ENCODE assay signal across 13 cellular contexts in the genomic region with DNA sequence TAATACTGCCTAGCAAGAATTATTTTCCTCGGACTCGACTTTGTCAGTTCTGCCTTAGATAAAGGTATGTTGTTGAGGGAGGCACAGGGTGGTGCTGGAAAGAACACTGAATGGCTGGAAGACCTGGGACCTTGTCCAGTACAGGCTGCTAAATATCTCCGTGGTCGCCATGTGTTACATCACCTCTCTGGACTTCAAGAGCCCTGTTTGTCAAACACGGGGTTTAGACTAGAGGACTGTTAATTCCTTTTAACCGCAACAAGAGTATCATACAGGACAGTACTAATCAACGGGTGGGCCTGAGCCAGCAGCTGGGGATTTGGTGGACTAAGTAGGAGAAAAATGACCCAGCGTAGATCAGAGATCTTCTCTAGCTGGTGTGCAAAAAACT.
DNase-seq lines count a peak whose midpoint lies in the region; ATAC-seq and TF ChIP-seq lines count a peak whose summit lies in the region.
"Had no signal": no experiment of that assay in that cellular context is flagged by ENCODE, and none has a peak within 500 bp of the region (broad histone marks: within the 10 kb centered on the region; RNA-seq: fewer than 3 reads in every experiment).

No MANE protein-coding gene starts in this region.

- no peaks in the 10 kb centered on the region for H3K36me3 Mint-ChIP-seq in stimulated activated memory B cell treated with anti-CD40 and anti-IgM and Interleukin-4, amounts not matched to agents 10 μg/mL and 1 μg/mL and 100 μg/mL, for 72 hours
- no peaks in the 10 kb centered on the region for H3K36me3 Mint-ChIP-seq in T-helper 17 cell (ENCODE audit: low read depth)
- H3K36me3 Mint-ChIP-seq: stimulated activated naive B cell treated with anti-CD40 and anti-IgM and Interleukin-4, amounts not matched to agents 10 μg/mL and 1 μg/mL and 100 μg/mL, for 72 hours had no signal

- peak; percentile 26 for DNase-seq in AG08396 (ENCODE audit: low spot score)
- DNase-seq in NCI-H2029 (lab: John Stamatoyannopoulos, UW) = peak; percentile 77
- peak; percentile 19 for DNase-seq in fibroblast of gingiva (ENCODE audit: low read depth)
- DNase-seq in mesenchymal stem cell = peak; percentile 73
- no peak for DNase-seq in T-helper 17 cell
- DNase-seq in foreskin keratinocyte = no peak
- DNase-seq: activated CD8-positive, alpha-beta memory T cell treated with anti-CD3 and anti-CD28 coated beads, Interleukin-2, amount 50 U/mL, for 48 hours; activated naive CD4-positive, alpha-beta T cell treated with anti-CD3 and anti-CD28 coated beads, Interleukin-2, amount 50 U/mL, for 16 hours; NCI-H1105 treated with DMSO at 0.1 percent for 48 hours; stimulated activated naive B cell treated with anti-CD40 and anti-IgM and Interleukin-4, amounts not matched to agents 10 μg/mL and 1 μg/mL and 100 μg/mL, for 72 hours had no signal

- H3K9ac ChIP-seq in mesenchymal stem cell (ENCODE audit: low read length) = no peak overlapping the region

- H3K27me3 ChIP-seq in mesenchymal stem cell (ENCODE audit: control insufficient read depth in 1 of 2, insufficient read depth in 1 of 2, low read length in 2 of 2) (no peaks in the 10 kb centered on the region), foreskin keratinocyte (no peaks in the 10 kb centered on the region)

- no peak overlapping the region for H2BK5ac ChIP-seq in mesenchymal stem cell (ENCODE audit: low read depth, low read length, poor library complexity, severe bottlenecking)

- H3K27ac ChIP-seq in mesenchymal stem cell (ENCODE audit: low read length, poor library complexity, severe bottlenecking) (no peak overlapping the region), foreskin keratinocyte (no peak overlapping the region)

- H3K9me3 ChIP-seq in mesenchymal stem cell (ENCODE audit: control insufficient read depth, low read length) (no peaks in the 10 kb centered on the region), T-helper 17 cell (ENCODE audit: control insufficient read depth, low read length, poor library complexity, severe bottlenecking) (no peaks in the 10 kb centered on the region)

- H3K4me1 Mint-ChIP-seq in stimulated activated memory B cell treated with anti-CD40 and anti-IgM and Interleukin-4, amounts not matched to agents 10 μg/mL and 1 μg/mL and 100 μg/mL, for 72 hours = no peaks in the 10 kb centered on the region
- no peaks in the 10 kb centered on the region for H3K4me1 Mint-ChIP-seq in T-helper 17 cell
- H3K4me1 Mint-ChIP-seq: central memory CD8-positive, alpha-beta T cell; stimulated activated naive B cell treated with anti-CD40 and anti-IgM and Interleukin-4, amounts not matched to agents 10 μg/mL and 1 μg/mL and 100 μg/mL, for 72 hours had no signal

- H3K14ac ChIP-seq in mesenchymal stem cell (ENCODE audit: low read length in 2 of 2) = no peak overlapping the region

- no peak overlapping the region for H3K4me2 ChIP-seq in mesenchymal stem cell (ENCODE audit: low read length, poor library complexity, severe bottlenecking)

- H2BK12ac ChIP-seq in mesenchymal stem cell (ENCODE audit: low read length in 2 of 2) = no peak overlapping the region

- peaks cover 5% of the 10 kb centered on the region for H3K9me3 Mint-ChIP-seq in stimulated activated memory B cell treated with anti-CD40 and anti-IgM and Interleukin-4, amounts not matched to agents 10 μg/mL and 1 μg/mL and 100 μg/mL, for 72 hours

- no peak for TF ChIP-seq CTCF in foreskin keratinocyte (conservative IDR thresholded peaks at IDR 0.05)

- H3K4me3 ChIP-seq in mesenchymal stem cell (ENCODE audit: insufficient read depth in 1 of 2, low read depth in 1 of 2, low read length in 2 of 2) = no peak overlapping the region

- H3K4me3 Mint-ChIP-seq in stimulated activated memory B cell treated with anti-CD40 and anti-IgM and Interleukin-4, amounts not matched to agents 10 μg/mL and 1 μg/mL and 100 μg/mL, for 72 hours = no peak overlapping the region
- no peak overlapping the region for H3K4me3 Mint-ChIP-seq in T-helper 17 cell
- H3K4me3 Mint-ChIP-seq: central memory CD8-positive, alpha-beta T cell; stimulated activated naive B cell treated with anti-CD40 and anti-IgM and Interleukin-4, amounts not matched to agents 10 μg/mL and 1 μg/mL and 100 μg/mL, for 72 hours had no signal

- H3K79me1 ChIP-seq in mesenchymal stem cell (replicated peaks; ENCODE audit: low read length, poor library complexity, severe bottlenecking) = no peaks in the 10 kb centered on the region

- no peak overlapping the region for H2AFZ ChIP-seq in mesenchymal stem cell (ENCODE audit: low read depth, low read length)

- H3K4me1 ChIP-seq in mesenchymal stem cell (ENCODE audit: control insufficient read depth, insufficient read depth, low read depth, low read length) (no peaks in the 10 kb centered on the region), foreskin keratinocyte (no peaks in the 10 kb centered on the region)

- H3K27me3 Mint-ChIP-seq in stimulated activated memory B cell treated with anti-CD40 and anti-IgM and Interleukin-4, amounts not matched to agents 10 μg/mL and 1 μg/mL and 100 μg/mL, for 72 hours = no peaks in the 10 kb centered on the region
- peaks cover 2% of the 10 kb centered on the region for H3K27me3 Mint-ChIP-seq in T-helper 17 cell
- H3K27me3 Mint-ChIP-seq: central memory CD8-positive, alpha-beta T cell had no signal

- H2AK5ac ChIP-seq in mesenchymal stem cell (ENCODE audit: low read length, severe bottlenecking) = no peak overlapping the region

- H3K23ac ChIP-seq in mesenchymal stem cell (ENCODE audit: low read length in 2 of 2) = no peak overlapping the region

- no peak overlapping the region for H3K18ac ChIP-seq in mesenchymal stem cell (ENCODE audit: low read depth in 1 of 2, low read length in 2 of 2)

- 56% methylated on average over 8 of the region's 8 CpGs for WGBS in mesenchymal stem cell

- H3K27ac Mint-ChIP-seq in stimulated activated memory B cell treated with anti-CD40 and anti-IgM and Interleukin-4, amounts not matched to agents 10 μg/mL and 1 μg/mL and 100 μg/mL, for 72 hours = no peak overlapping the region
- H3K27ac Mint-ChIP-seq in T-helper 17 cell = no peak overlapping the region
- H3K27ac Mint-ChIP-seq: stimulated activated naive B cell treated with anti-CD40 and anti-IgM and Interleukin-4, amounts not matched to agents 10 μg/mL and 1 μg/mL and 100 μg/mL, for 72 hours had no signal

- no peak overlapping the region for H4K8ac ChIP-seq in mesenchymal stem cell (ENCODE audit: low read length)

- no peak overlapping the region for H2BK15ac ChIP-seq in mesenchymal stem cell (ENCODE audit: low read depth, poor library complexity, severe bottlenecking)

- H4K91ac ChIP-seq in mesenchymal stem cell (ENCODE audit: low read length) = no peak overlapping the region

- no peaks in the 10 kb centered on the region for H3K36me3 ChIP-seq in mesenchymal stem cell (ENCODE audit: control insufficient read depth in 1 of 2, insufficient read depth in 2 of 2, low read depth in 1 of 2, low read length in 2 of 2)

- no peak overlapping the region for H2BK120ac ChIP-seq in mesenchymal stem cell (ENCODE audit: low read depth, low read length)

- no peak overlapping the region for H3K4ac ChIP-seq in mesenchymal stem cell (ENCODE audit: low read depth in 1 of 2, low read length in 2 of 2)

- no peak for ATAC-seq in stimulated activated memory B cell treated with anti-CD40 and anti-IgM and Interleukin-4, amounts not matched to agents 10 μg/mL and 1 μg/mL and 100 μg/mL, for 72 hours
- no peak for ATAC-seq in GM21381 (IDR thresholded peaks at IDR 0.05; ENCODE audit: unreplicated experiment)
- no peak for ATAC-seq in T-helper 17 cell
- no peak for ATAC-seq in foreskin keratinocyte
- ATAC-seq: stimulated activated naive B cell treated with anti-CD40 and anti-IgM and Interleukin-4, amounts not matched to agents 10 μg/mL and 1 μg/mL and 100 μg/mL, for 72 hours had no signal

Comparison
In these comparisons a context has a peak if more than half of its experiments do, and no peak if none do; other contexts are left out.
1. DNase-seq: peak in AG08396 (single experiment), NCI-H2029 (single experiment), fibroblast of gingiva (single experiment) and mesenchymal stem cell (single experiment); none in T-helper 17 cell (0 of 3) and foreskin keratinocyte (0 of 2).